In genomic region chr9:116712781-116713180, GRCh38 we compare ENCODE assay signal across 6 cellular contexts.
"Had no signal": no experiment of that assay in that cellular context is flagged by ENCODE, and none has a peak within 500 bp of the region (broad histone marks: within the 10 kb centered on the region; RNA-seq: fewer than 3 reads in every experiment).

No MANE protein-coding gene starts in this region.

- DNase-seq: IMR-90, KBM-7 had no signal

- H3K4me3 ChIP-seq: K562 had no signal

- FAIRE-seq: HepG2, HTR-8/SVneo, K562 had no signal

- ATAC-seq: HepG2, K562 had no signal

- H3K27ac ChIP-seq: HL-60 had no signal
